Comparison of ENCODE assay signal across 24 cellular contexts in the genomic region with DNA sequence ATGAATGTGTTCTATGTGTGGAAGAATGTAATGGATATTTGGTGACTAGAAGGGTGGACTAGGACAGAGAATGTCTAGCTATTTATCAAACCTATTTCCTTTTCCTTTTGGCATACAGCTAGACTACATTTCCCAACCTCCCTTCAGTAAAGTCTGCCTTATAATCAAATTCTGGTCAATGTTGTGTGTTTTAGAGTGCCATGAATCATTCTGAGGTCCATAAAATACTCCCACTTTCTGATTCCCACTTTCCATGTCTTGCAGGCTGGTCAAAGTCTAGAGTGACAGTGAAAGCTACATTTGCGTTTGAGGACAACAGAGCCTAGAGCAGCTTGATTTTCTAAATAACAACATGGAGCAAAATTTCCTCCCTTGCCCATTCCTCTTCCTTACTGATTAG.
"Had no signal": no experiment of that assay in that cellular context is flagged by ENCODE, and none has a peak within 500 bp of the region (broad histone marks: within the 10 kb centered on the region; RNA-seq: fewer than 3 reads in every experiment).

No MANE protein-coding gene starts in this region.

- FAIRE-seq: colon, endothelial cell of umbilical vein, kidney had no signal

- H3K4me1 Mint-ChIP-seq: immature natural killer cell had no signal

- H3K4me3 Mint-ChIP-seq: immature natural killer cell, mesothelial cell of epicardium had no signal

- H3K27ac ChIP-seq: coronary artery, dorsolateral prefrontal cortex, esophagus muscularis mucosa, gastrocnemius medialis, heart right ventricle, left lung, lower lobe of right lung had no signal

- H3K36me3 ChIP-seq: esophagus muscularis mucosa, gastrocnemius medialis, heart right ventricle, left lung, lower lobe of right lung had no signal

- H3K9me3 Mint-ChIP-seq: mesothelial cell of epicardium had no signal

- H3K4me1 ChIP-seq: esophagus muscularis mucosa, gastrocnemius medialis, heart right ventricle, left lung, lower lobe of right lung had no signal

- H3K36me3 Mint-ChIP-seq: immature natural killer cell, mesothelial cell of epicardium had no signal

- H3K27ac Mint-ChIP-seq: immature natural killer cell, mesothelial cell of epicardium had no signal

- ATAC-seq: gastrocnemius medialis, heart right ventricle, left lung, left ventricle myocardium superior, lower lobe of right lung had no signal

- DNase-seq: dermis blood vessel endothelial cell; dorsolateral prefrontal cortex; effector CD4-positive, alpha-beta T cell; effector memory CD4-positive, alpha-beta T cell; foreskin fibroblast; foreskin melanocyte; gastrocnemius medialis; glutamatergic neuron; head of caudate nucleus; heart right ventricle; hypothalamus; immature natural killer cell; islet precursor cell; kidney; kidney glomerular epithelial cell; left lung; left ventricle myocardium superior; lower lobe of right lung; mesenchymal stem cell had no signal

- H3K4me3 ChIP-seq: coronary artery, dorsolateral prefrontal cortex, esophagus muscularis mucosa, gastrocnemius medialis, heart right ventricle, left lung, lower lobe of right lung had no signal

- H3K27me3 ChIP-seq: dorsolateral prefrontal cortex, esophagus muscularis mucosa, gastrocnemius medialis, heart right ventricle, left lung had no signal

- H3K9me3 ChIP-seq: esophagus muscularis mucosa, gastrocnemius medialis, left lung, lower lobe of right lung had no signal
